ENCODE assay signal across 31 cellular contexts in genomic region chrY:17952224-17952623, GRCh38.
"Had no signal": no experiment of that assay in that cellular context is flagged by ENCODE, and none has a peak within 500 bp of the region (broad histone marks: within the 10 kb centered on the region; RNA-seq: fewer than 3 reads in every experiment).

No MANE protein-coding gene starts in this region.

- H3K4me3 ChIP-seq: left ventricle myocardium inferior, ovary, thoracic aorta, uterus had no signal

- H3K4me1 ChIP-seq: left ventricle myocardium inferior, uterus had no signal

- H3K4me3 Mint-ChIP-seq: activated B cell treated with CpG ODN at 0.5 μM for 24 hours; activated CD4-positive, alpha-beta T cell treated with anti-CD3 and anti-CD28 coated beads for 36 hours; activated CD8-positive, alpha-beta memory T cell treated with anti-CD3 and anti-CD28 coated beads, Interleukin-2, amount 10 ng/mL, durations not matched to agents 7 days and 5 days; activated CD8-positive, alpha-beta T cell treated with anti-CD3 and anti-CD28 coated beads, Interleukin-2, amount 10 ng/mL, durations not matched to agents 7 days and 5 days; activated naive CD4-positive, alpha-beta T cell treated with anti-CD3 and anti-CD28 coated beads, Interleukin-2, amount 50 U/mL, for 24 hours; activated naive CD8-positive, alpha-beta T cell treated with anti-CD3 and anti-CD28 coated beads, Interleukin-2, amount 50 U/mL, for 24 hours; naive B cell; nephron progenitor cell; stimulated activated effector memory CD8-positive, alpha-beta T cell treated with anti-CD3 and anti-CD28 coated beads, Interleukin-12 subunit alpha, Interleukin-12 subunit beta, amount 100 ng/mL, for 72 hours; stimulated activated naive CD8-positive, alpha-beta T cell treated with anti-CD3 and anti-CD28 coated beads, Interleukin-15, Interleukin-2, amounts not matched to agents 100 ng/mL and 50 ng/mL, for 24 hours; T-helper 17 cell had no signal

- H3K27me3 ChIP-seq: neutrophil, ovary, uterus had no signal

- ATAC-seq: activated CD4-positive, alpha-beta T cell treated with anti-CD3 and anti-CD28 coated beads for 36 hours; activated CD8-positive, alpha-beta memory T cell treated with anti-CD3 and anti-CD28 coated beads, Interleukin-2, amount 10 ng/mL, durations not matched to agents 7 days and 5 days; activated CD8-positive, alpha-beta T cell treated with anti-CD3 and anti-CD28 coated beads, Interleukin-2, amount 10 ng/mL, durations not matched to agents 7 days and 5 days; activated naive CD8-positive, alpha-beta T cell treated with anti-CD3 and anti-CD28 coated beads, Interleukin-2, amount 50 U/mL, for 24 hours; esophagus mucosa; sciatic nerve; stimulated activated effector memory CD8-positive, alpha-beta T cell treated with anti-CD3 and anti-CD28 coated beads, Interleukin-12 subunit alpha, Interleukin-12 subunit beta, amount 100 ng/mL, for 72 hours; T-helper 17 cell had no signal

- H3K27ac ChIP-seq: left ventricle myocardium inferior, neutrophil, ovary, thoracic aorta, uterus had no signal

- H3K4me1 Mint-ChIP-seq: activated B cell treated with CpG ODN at 0.5 μM for 24 hours; activated CD4-positive, alpha-beta T cell treated with anti-CD3 and anti-CD28 coated beads for 36 hours; activated CD8-positive, alpha-beta memory T cell treated with anti-CD3 and anti-CD28 coated beads, Interleukin-2, amount 10 ng/mL, durations not matched to agents 7 days and 5 days; activated naive CD4-positive, alpha-beta T cell treated with anti-CD3 and anti-CD28 coated beads, Interleukin-2, amount 50 U/mL, for 24 hours; activated naive CD8-positive, alpha-beta T cell treated with anti-CD3 and anti-CD28 coated beads, Interleukin-2, amount 50 U/mL, for 24 hours; naive B cell; nephron progenitor cell; stimulated activated effector memory CD8-positive, alpha-beta T cell treated with anti-CD3 and anti-CD28 coated beads, Interleukin-12 subunit alpha, Interleukin-12 subunit beta, amount 100 ng/mL, for 72 hours; T-helper 17 cell had no signal

- DNase-seq: activated B cell treated with CpG ODN at 0.5 μM for 24 hours; activated CD4-positive, alpha-beta T cell treated with anti-CD3 and anti-CD28 coated beads for 36 hours; activated CD8-positive, alpha-beta memory T cell treated with anti-CD3 and anti-CD28 coated beads, Interleukin-2, amount 10 ng/mL, durations not matched to agents 7 days and 5 days; activated CD8-positive, alpha-beta T cell treated with anti-CD3 and anti-CD28 coated beads, Interleukin-2, amount 10 ng/mL, durations not matched to agents 7 days and 5 days; activated naive CD8-positive, alpha-beta T cell treated with anti-CD3 and anti-CD28 coated beads, Interleukin-2, amount 50 U/mL, for 24 hours; activated T-cell treated with anti-CD3 and anti-CD28 coated beads, Interleukin-2, amount 50 U/mL, for 48 hours; amygdala; central memory CD4-positive, alpha-beta T cell; glutamatergic neuron; left ventricle myocardium inferior; naive B cell; nephron progenitor cell; ovary; retina; small intestine; stimulated activated CD4-positive, alpha-beta T cell treated with anti-CD3 and anti-CD28 coated beads, Interleukin-4, amount 100 ng/mL, for 24 hours; T-helper 17 cell; trophoblast cell; uterus had no signal

- H3K36me3 Mint-ChIP-seq: activated CD8-positive, alpha-beta memory T cell treated with anti-CD3 and anti-CD28 coated beads, Interleukin-2, amount 10 ng/mL, durations not matched to agents 7 days and 5 days; activated naive CD4-positive, alpha-beta T cell treated with anti-CD3 and anti-CD28 coated beads, Interleukin-2, amount 50 U/mL, for 24 hours; naive B cell; stimulated activated effector memory CD8-positive, alpha-beta T cell treated with anti-CD3 and anti-CD28 coated beads, Interleukin-12 subunit alpha, Interleukin-12 subunit beta, amount 100 ng/mL, for 72 hours had no signal

- FAIRE-seq: endothelial cell of umbilical vein, frontal cortex, islet of Langerhans, small intestine had no signal

- H3K27me3 Mint-ChIP-seq: activated B cell treated with CpG ODN at 0.5 μM for 24 hours; activated CD4-positive, alpha-beta T cell treated with anti-CD3 and anti-CD28 coated beads for 36 hours; activated CD8-positive, alpha-beta memory T cell treated with anti-CD3 and anti-CD28 coated beads, Interleukin-2, amount 10 ng/mL, durations not matched to agents 7 days and 5 days; activated naive CD4-positive, alpha-beta T cell treated with anti-CD3 and anti-CD28 coated beads, Interleukin-2, amount 50 U/mL, for 24 hours; activated naive CD8-positive, alpha-beta T cell treated with anti-CD3 and anti-CD28 coated beads, Interleukin-2, amount 50 U/mL, for 24 hours; naive B cell; progenitor cell of endocrine pancreas; stimulated activated naive CD8-positive, alpha-beta T cell treated with anti-CD3 and anti-CD28 coated beads, Interleukin-15, Interleukin-2, amounts not matched to agents 100 ng/mL and 50 ng/mL, for 24 hours; T-helper 17 cell had no signal

- H3K9me3 Mint-ChIP-seq: activated B cell treated with CpG ODN at 0.5 μM for 24 hours; activated naive CD4-positive, alpha-beta T cell treated with anti-CD3 and anti-CD28 coated beads, Interleukin-2, amount 50 U/mL, for 24 hours; activated naive CD8-positive, alpha-beta T cell treated with anti-CD3 and anti-CD28 coated beads, Interleukin-2, amount 50 U/mL, for 24 hours; nephron progenitor cell; stimulated activated naive CD8-positive, alpha-beta T cell treated with anti-CD3 and anti-CD28 coated beads, Interleukin-15, Interleukin-2, amounts not matched to agents 100 ng/mL and 50 ng/mL, for 24 hours had no signal

- H3K36me3 ChIP-seq: left ventricle myocardium inferior, neutrophil, ovary, thoracic aorta, uterus had no signal

- H3K27ac Mint-ChIP-seq: activated B cell treated with CpG ODN at 0.5 μM for 24 hours; activated CD4-positive, alpha-beta T cell treated with anti-CD3 and anti-CD28 coated beads for 36 hours; activated CD8-positive, alpha-beta memory T cell treated with anti-CD3 and anti-CD28 coated beads, Interleukin-2, amount 10 ng/mL, durations not matched to agents 7 days and 5 days; activated CD8-positive, alpha-beta T cell treated with anti-CD3 and anti-CD28 coated beads, Interleukin-2, amount 10 ng/mL, durations not matched to agents 7 days and 5 days; activated naive CD4-positive, alpha-beta T cell treated with anti-CD3 and anti-CD28 coated beads, Interleukin-2, amount 50 U/mL, for 24 hours; activated naive CD8-positive, alpha-beta T cell treated with anti-CD3 and anti-CD28 coated beads, Interleukin-2, amount 50 U/mL, for 24 hours; activated T-helper 2 cell treated with anti-CD3 and anti-CD28 coated beads, Interferon-gamma antibody, Interleukin-2, Interleukin-4, amounts not matched to agents 10 μg/mL and 5 μg/mL and 100 μg/mL, durations not matched to agents 14 hours and 24 hours and 36 hours; naive B cell; nephron progenitor cell; progenitor cell of endocrine pancreas; stimulated activated effector memory CD8-positive, alpha-beta T cell treated with anti-CD3 and anti-CD28 coated beads, Interleukin-12 subunit alpha, Interleukin-12 subunit beta, amount 100 ng/mL, for 72 hours; stimulated activated naive CD8-positive, alpha-beta T cell treated with anti-CD3 and anti-CD28 coated beads, Interleukin-15, Interleukin-2, amounts not matched to agents 100 ng/mL and 50 ng/mL, for 24 hours; T-helper 17 cell had no signal

- H3K9me3 ChIP-seq: left ventricle myocardium inferior, neutrophil, ovary, thoracic aorta, uterus had no signal
